Comparison of ENCODE assay signal across 26 cellular contexts in the genomic region with DNA sequence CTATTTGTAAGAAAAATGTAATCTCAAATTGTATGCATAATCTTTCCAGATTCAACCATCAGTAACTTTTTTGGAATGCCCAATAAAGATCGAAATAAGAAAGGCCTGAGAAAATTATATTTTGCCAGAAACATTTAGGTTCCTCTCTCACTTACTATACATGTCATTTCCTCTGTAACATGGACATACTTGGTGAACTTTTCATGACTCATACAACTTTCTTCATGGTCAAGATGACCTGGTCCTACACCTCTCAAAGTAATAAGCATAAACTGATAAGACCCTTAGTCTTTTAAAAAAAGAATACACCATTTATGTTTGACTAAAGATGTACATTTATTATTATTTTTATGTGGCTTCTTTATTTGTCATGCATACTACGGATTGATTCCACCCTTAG.
"Had no signal": no experiment of that assay in that cellular context is flagged by ENCODE, and none has a peak within 500 bp of the region (broad histone marks: within the 10 kb centered on the region; RNA-seq: fewer than 3 reads in every experiment).

No MANE protein-coding gene starts in this region.

- DNase-seq: activated CD4-positive, alpha-beta T cell treated with anti-CD3 and anti-CD28 coated beads for 4 hours; activated CD4-positive, alpha-beta T cell treated with anti-CD3 and anti-CD28 coated beads, Interleukin-2, amount 50 U/mL, for 48 hours; activated CD4-positive, CD25-positive, alpha-beta regulatory T cell; activated CD8-positive, alpha-beta memory T cell treated with anti-CD3 and anti-CD28 coated beads, Interleukin-2, amount 50 U/mL, for 48 hours; activated naive CD4-positive, alpha-beta T cell treated with Interleukin-2 at 50 U/mL for 16 hours; activated naive CD8-positive, alpha-beta T cell treated with anti-CD3 and anti-CD28 coated beads, Interleukin-2, amount 10 ng/mL, durations not matched to agents 7 days and 5 days; activated T-cell treated with anti-CD3 and anti-CD28 coated beads, Interleukin-2, amount 50 U/mL, for 4 hours; amniotic stem cell; cerebellar nuclear complex; endodermal cell; foreskin fibroblast; kidney; lower lobe of right lung; mesendoderm; mucosa of descending colon; nephron progenitor cell; nucleus accumbens; right lobe of liver; stimulated activated CD4-positive, alpha-beta T cell treated with anti-CD3 and anti-CD28 coated beads, Interleukin-1b, Interleukin-23, amount 100 ng/mL, for 48 hours; stomach had no signal

- H3K27me3 ChIP-seq: breast epithelium, right lobe of liver, stomach, suprapubic skin, tibial nerve had no signal

- H3K27ac ChIP-seq: breast epithelium, coronary artery, epithelial cell of prostate, lower lobe of right lung, skin epidermis, suprapubic skin, tibial nerve had no signal

- FAIRE-seq: kidney had no signal

- ATAC-seq: activated T-cell treated with anti-CD3 and anti-CD28 coated beads, Interleukin-2, amount 50 U/mL, for 4 hours; lower lobe of right lung; mucosa of descending colon; right lobe of liver had no signal

- H3K9me3 ChIP-seq: breast epithelium, lower lobe of right lung, mucosa of descending colon, right lobe of liver, stomach, suprapubic skin, tibial nerve had no signal

- H3K4me1 ChIP-seq: breast epithelium, right lobe of liver, stomach, suprapubic skin, tibial nerve had no signal

- H3K4me3 ChIP-seq: breast epithelium, coronary artery, lower lobe of right lung, mucosa of descending colon, right lobe of liver, skin epidermis, stomach, suprapubic skin, tibial nerve had no signal

- H3K36me3 ChIP-seq: breast epithelium, lower lobe of right lung, right lobe of liver, stomach, suprapubic skin, tibial nerve had no signal
